In the genomic region with DNA sequence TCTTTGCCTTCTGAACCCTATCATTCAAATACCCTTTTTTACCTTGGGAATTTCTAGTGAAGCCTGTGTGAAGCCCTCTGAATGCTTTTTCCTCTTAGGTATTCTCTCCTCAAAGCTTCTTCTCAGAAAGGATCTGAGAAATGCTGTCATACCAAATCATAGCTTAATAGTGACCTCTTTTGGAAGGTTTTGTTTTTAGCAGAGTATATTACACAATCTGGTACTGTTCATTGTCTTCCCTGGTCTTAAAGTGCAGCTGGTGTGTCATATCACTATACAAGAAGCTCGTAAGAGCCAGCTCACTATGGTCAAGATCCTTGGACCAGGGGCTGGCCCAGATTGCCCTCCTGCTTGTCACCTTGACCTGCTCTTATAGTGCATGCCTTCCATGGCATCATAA, we compare ENCODE assay signal across 15 cellular contexts.
DNase-seq lines count a peak whose midpoint lies in the region; ATAC-seq, FAIRE-seq and TF ChIP-seq lines count a peak whose summit lies in the region.
"Had no signal": no experiment of that assay in that cellular context is flagged by ENCODE, and none has a peak within 500 bp of the region (broad histone marks: within the 10 kb centered on the region; RNA-seq: fewer than 3 reads in every experiment).

No MANE protein-coding gene starts in this region.

- no TSS peak for BruUV-seq in GM12878 (replicated peaks; lab: Mats Ljungman, UMichigan)

- POLR2A ChIA-PET in GM12878 (lab: Charles Lee), result interaction anchor here (0.5 to 0.9 kb wide), 2 partner anchors 112 to 806 kb away, joined by 3 to 5 read pairs; no protein-coding TSS in a partner anchor

- ATAC-seq in GM12878 (peak; percentile 67), GM18907 (IDR thresholded peaks at IDR 0.05; ENCODE audit: unreplicated experiment) (no peak)
- ATAC-seq: gastrocnemius medialis, HCT116, left colon had no signal

- no peak overlapping the region for H3K27ac ChIP-seq in GM12878 (ENCODE audit: control insufficient read depth, insufficient read depth)
- no peak overlapping the region for H3K27ac ChIP-seq in small intestine (ENCODE audit: low read depth in 1 of 2, low read length in 1 of 2)
- H3K27ac ChIP-seq: gastrocnemius medialis, neural progenitor cell had no signal

- CTCF ChIA-PET in GM12878 (lab: Yijun Ruan, JAX), result interaction anchor here (0.6 to 1.4 kb wide), 4 partner anchors 15 to 835 kb away, joined by 3 to 5 read pairs (median 3); no protein-coding TSS in a partner anchor

- TF ChIP-seq RAD21 in GM12878 (IDR thresholded peaks at IDR 0.05; ENCODE audit: insufficient read depth, low read depth, low read length), result no peak

- no peaks in the 10 kb centered on the region for H3K9me3 ChIP-seq in GM12878 (replicated peaks; ENCODE audit: control insufficient read depth, insufficient read depth, low read length)
- no peaks in the 10 kb centered on the region for H3K9me3 ChIP-seq in small intestine (ENCODE audit: control insufficient read depth, low read depth)
- H3K9me3 ChIP-seq: gastrocnemius medialis had no signal

- intact Hi-C loops in GM12878 (cut with micrococcal nuclease; ENCODE audit: unreplicated experiment), result loop anchor here (10.0 kb wide), 1 partner anchor 474 kb away; no protein-coding TSS in a partner anchor

- WGBS in GM12878 (ENCODE audit: insufficient coverage, insufficient replicate concordance, low lambda C conversion rate, missing lambda C conversion rate), result 0% methylated on average over 1 of the region's 1 CpG
- WGBS in small intestine, 3 donors, result 11 to 42% (median 21%) methylated on average over 1 of the region's 1 CpG

- H3K4me3 ChIP-seq in GM12878 (no peak overlapping the region), small intestine (ENCODE audit: low read depth in 1 of 2, low read length in 2 of 2) (no peak overlapping the region)
- H3K4me3 ChIP-seq: gastrocnemius medialis, neural progenitor cell had no signal

- no peaks in the 10 kb centered on the region for H3K36me3 ChIP-seq in GM12878 (ENCODE audit: control insufficient read depth in 2 of 2, insufficient read depth in 2 of 2, low read length in 1 of 2)
- no peaks in the 10 kb centered on the region for H3K36me3 ChIP-seq in small intestine (ENCODE audit: control insufficient read depth in 2 of 2, insufficient read depth in 2 of 2, low read length in 2 of 2)
- H3K36me3 ChIP-seq: gastrocnemius medialis, neural progenitor cell had no signal

- no peak overlapping the region for H2AFZ ChIP-seq in GM12878 (ENCODE audit: control insufficient read depth, low read depth, low read length)
- H2AFZ ChIP-seq: neural progenitor cell had no signal

- no peak for TF ChIP-seq EP300 in GM12878 (IDR thresholded peaks at IDR 0.05; ENCODE audit: borderline replicate concordance in 1 of 2, control insufficient read depth in 1 of 2, low read depth in 2 of 2, low read length in 2 of 2)

- TF ChIP-seq CTCF in GM12878 (IDR thresholded peaks at IDR 0.05 in 2 of 3, conservative IDR thresholded peaks at IDR 0.05 in 1 of 3; ENCODE audit: control insufficient read depth in 2 of 3, extremely low read depth in 1 of 3, insufficient read depth in 1 of 3, low read depth in 3 of 3, low read length in 3 of 3) (no peak; a peak in 1 of 6 replicates), GM13976 (IDR thresholded peaks at IDR 0.05; ENCODE audit: borderline replicate concordance, control extremely low read depth, extremely low read depth, insufficient read depth, missing control alignments) (no peak)

- DNase-seq in NCI-H2107 treated with DMSO at 0.1 percent for 48 hours (lab: John Stamatoyannopoulos, UW; ENCODE audit: unreplicated experiment) (peak; percentile 56), NCI-H2107 (lab: John Stamatoyannopoulos, UW) (no peak), NCI-H1105 treated with DMSO at 0.1 percent for 48 hours (lab: John Stamatoyannopoulos, UW) (peak; percentile 32), GM12878 (ENCODE audit: low read depth, low spot score) (no peak), renal cortical epithelial cell (ENCODE audit: low read depth) (peak; percentile 29), GM13976 (ENCODE audit: low spot score) (no peak), small intestine (no peak)
- DNase-seq: activated CD8-positive, alpha-beta memory T cell treated with anti-CD3 and anti-CD28 coated beads, Interleukin-2, amount 50 U/mL, for 48 hours; gastrocnemius medialis; left colon; NCI-H2029 had no signal

- H3K27me3 ChIP-seq in GM12878 (replicated peaks in 1 of 2; ENCODE audit: control insufficient read depth in 2 of 2, insufficient read depth in 2 of 2, low read length in 1 of 2) (no peaks in the 10 kb centered on the region), small intestine (ENCODE audit: control insufficient read depth in 2 of 2, insufficient read depth in 2 of 2, low read length in 2 of 2) (no peaks in the 10 kb centered on the region)
- H3K27me3 ChIP-seq: gastrocnemius medialis, neural progenitor cell had no signal

- H3K4me1 ChIP-seq in GM12878 (ENCODE audit: control insufficient read depth, insufficient read depth, low read length) (no peaks in the 10 kb centered on the region), small intestine (ENCODE audit: control insufficient read depth in 2 of 2, insufficient read depth in 1 of 2, low read depth in 1 of 2, low read length in 1 of 2) (no peaks in the 10 kb centered on the region)
- H3K4me1 ChIP-seq: gastrocnemius medialis, neural progenitor cell had no signal

- TF ChIP-seq POLR2A in GM12878 (IDR thresholded peaks at IDR 0.05; ENCODE audit: low read depth, low read length), result no peak

- no peak overlapping the region for H3K4me2 ChIP-seq in GM12878 (ENCODE audit: control insufficient read depth, insufficient read depth)
- H3K4me2 ChIP-seq: neural progenitor cell had no signal

- H3K79me2 ChIP-seq in GM12878 (ENCODE audit: control insufficient read depth, insufficient read depth, low read length), result no peaks in the 10 kb centered on the region

- in situ Hi-C loops in GM12878 (cut with MboI), result no loop called here
- in situ Hi-C loops in GM13976 (cut with MboI; ENCODE audit: low sequenced_read_pairs, unreplicated experiment), result no loop called here

- no peak for FAIRE-seq in GM12878 (lab: Jason Lieb, UNC)
- no peak for FAIRE-seq in small intestine (lab: Jason Lieb, UNC)
- FAIRE-seq: RCC 7860 had no signal

- no peaks in the 10 kb centered on the region for H4K20me1 ChIP-seq in GM12878 (ENCODE audit: control insufficient read depth, insufficient read depth)

- SMC1A ChIA-PET in GM12878 (lab: Charles Lee; ENCODE audit: uncharacterized antibody, unreplicated experiment), result interaction anchor here (1.0 to 1.2 kb wide), 2 partner anchors 142 to 476 kb away, joined by 3 read pairs; no protein-coding TSS in a partner anchor

- RAD21 ChIA-PET in GM12878 (lab: Charles Lee; ENCODE audit: unreplicated experiment), result interaction anchor here (0.6 kb wide), 1 partner anchor 1312 kb away, joined by 3 read pairs; no protein-coding TSS in a partner anchor

- H3K9ac ChIP-seq in GM12878 (ENCODE audit: control insufficient read depth, insufficient read depth, low read length), result no peak overlapping the region
- H3K9ac ChIP-seq: neural progenitor cell had no signal

TF ChIP-seq in GM12878, 131 proteins besides CTCF, POLR2A, EP300 and RAD21 (continues in another document):
- no peak for TF ChIP-seq FOXM1 (IDR thresholded peaks at IDR 0.05; ENCODE audit: low read depth, low read length)
- TF ChIP-seq CHD2 (IDR thresholded peaks at IDR 0.05; ENCODE audit: borderline replicate concordance, low read depth, low read length), result no peak
- TF ChIP-seq, protein P1, sequence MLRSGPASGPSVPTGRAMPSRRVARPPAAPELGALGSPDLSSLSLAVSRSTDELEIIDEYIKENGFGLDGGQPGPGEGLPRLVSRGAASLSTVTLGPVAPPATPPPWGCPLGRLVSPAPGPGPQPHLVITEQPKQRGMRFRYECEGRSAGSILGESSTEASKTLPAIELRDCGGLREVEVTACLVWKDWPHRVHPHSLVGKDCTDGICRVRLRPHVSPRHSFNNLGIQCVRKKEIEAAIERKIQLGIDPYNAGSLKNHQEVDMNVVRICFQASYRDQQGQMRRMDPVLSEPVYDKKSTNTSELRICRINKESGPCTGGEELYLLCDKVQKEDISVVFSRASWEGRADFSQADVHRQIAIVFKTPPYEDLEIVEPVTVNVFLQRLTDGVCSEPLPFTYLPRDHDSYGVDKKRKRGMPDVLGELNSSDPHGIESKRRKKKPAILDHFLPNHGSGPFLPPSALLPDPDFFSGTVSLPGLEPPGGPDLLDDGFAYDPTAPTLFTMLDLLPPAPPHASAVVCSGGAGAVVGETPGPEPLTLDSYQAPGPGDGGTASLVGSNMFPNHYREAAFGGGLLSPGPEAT (IDR thresholded peaks at IDR 0.05; ENCODE audit: low read depth), result no peak
- TF ChIP-seq TCF3 (IDR thresholded peaks at IDR 0.05; ENCODE audit: borderline replicate concordance, insufficient read depth, low read depth, low read length), result no peak
- no peak for TF ChIP-seq BRCA1 (IDR thresholded peaks at IDR 0.05; ENCODE audit: low read depth, low read length)
- TF ChIP-seq FOS (IDR thresholded peaks at IDR 0.05; ENCODE audit: borderline replicate concordance, extremely low read depth, insufficient read length), result no peak
- no peak for TF ChIP-seq PML (IDR thresholded peaks at IDR 0.05; ENCODE audit: low read length)
- no peak for TF ChIP-seq MEF2B (IDR thresholded peaks at IDR 0.05; ENCODE audit: partially characterized antibody, poor library complexity, severe bottlenecking)
- no peak for TF ChIP-seq NR2C1 (IDR thresholded peaks at IDR 0.05)
- TF ChIP-seq BCL3 (IDR thresholded peaks at IDR 0.05; ENCODE audit: borderline replicate concordance, insufficient read depth, low read depth, low read length, poor library complexity, severe bottlenecking), result no peak

Comparison
In these comparisons a context has a peak if more than half of its experiments do, and no peak if none do; other contexts are left out.
1. DNase-seq: peak in NCI-H2107 treated with DMSO at 0.1 percent for 48 hours (single experiment), NCI-H1105 treated with DMSO at 0.1 percent for 48 hours (single experiment) and renal cortical epithelial cell (single experiment); none in NCI-H2107 (single experiment), GM12878 (single experiment), GM13976 (single experiment) and small intestine (single experiment).